34 cellular contexts compared by ENCODE assay signal in the genomic region with DNA sequence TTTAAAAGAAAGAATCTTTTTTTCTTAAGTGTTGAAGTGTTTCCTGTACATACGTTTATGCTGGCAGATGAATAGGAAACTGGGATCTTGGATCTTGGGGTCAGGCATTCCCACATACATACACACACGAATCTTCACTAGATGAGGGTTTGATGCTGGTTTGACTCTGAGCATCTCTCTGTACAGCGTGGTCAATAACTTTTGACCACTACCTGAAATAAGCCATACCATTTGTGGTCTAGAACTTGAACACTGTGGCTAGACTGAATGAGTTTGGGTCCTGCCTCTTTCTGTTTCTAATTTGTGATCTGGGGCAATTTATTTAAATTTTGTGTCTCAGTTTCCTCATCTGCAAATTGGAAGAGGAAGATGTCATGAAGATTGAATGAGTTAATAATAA.
"Had no signal": no experiment of that assay in that cellular context is flagged by ENCODE, and none has a peak within 500 bp of the region (broad histone marks: within the 10 kb centered on the region; RNA-seq: fewer than 3 reads in every experiment).

No MANE protein-coding gene starts in this region.

- H3K36me3 ChIP-seq: ascending aorta, cardiac muscle cell had no signal

- H3K27me3 ChIP-seq: ascending aorta, cardiac muscle cell had no signal

- H3K27me3 Mint-ChIP-seq: activated B cell treated with CpG ODN at 0.5 μM for 24 hours; activated CD4-positive, alpha-beta memory T cell treated with anti-CD3 and anti-CD28 coated beads, Interleukin-2, amount 10 ng/mL, durations not matched to agents 7 days and 5 days; activated CD4-positive, alpha-beta T cell treated with anti-CD3 and anti-CD28 coated beads, Interleukin-2, amount 10 ng/mL, durations not matched to agents 24 days and 14 days; activated CD8-positive, alpha-beta memory T cell treated with anti-CD3 and anti-CD28 coated beads, Interleukin-2, amount 10 ng/mL, durations not matched to agents 7 days and 5 days; activated naive CD4-positive, alpha-beta T cell treated with anti-CD3 and anti-CD28 coated beads, Interleukin-2, amount 10 ng/mL, durations not matched to agents 7 days and 5 days; activated naive CD4-positive, alpha-beta T cell treated with anti-CD3 and anti-CD28 coated beads, Interleukin-2, amount 50 U/mL, for 24 hours; activated naive CD8-positive, alpha-beta T cell; activated naive CD8-positive, alpha-beta T cell treated with anti-CD3 and anti-CD28 coated beads, Interleukin-2, amount 10 ng/mL, durations not matched to agents 7 days and 5 days; activated naive CD8-positive, alpha-beta T cell treated with anti-CD3 and anti-CD28 coated beads, Interleukin-2, amount 50 U/mL, for 24 hours; activated T-cell treated with anti-CD3 and anti-CD28 coated beads, Interleukin-2, amount 50 U/mL, for 24 hours; brain; central memory CD8-positive, alpha-beta T cell had no signal

- H3K27ac Mint-ChIP-seq: activated B cell treated with CpG ODN at 0.5 μM for 24 hours; activated CD4-positive, alpha-beta memory T cell treated with anti-CD3 and anti-CD28 coated beads, Interleukin-2, amount 10 ng/mL, durations not matched to agents 7 days and 5 days; activated CD4-positive, alpha-beta T cell treated with anti-CD3 and anti-CD28 coated beads, Interleukin-2, amount 10 ng/mL, durations not matched to agents 24 days and 14 days; activated CD8-positive, alpha-beta memory T cell treated with anti-CD3 and anti-CD28 coated beads, Interleukin-2, amount 10 ng/mL, durations not matched to agents 7 days and 5 days; activated CD8-positive, alpha-beta T cell treated with anti-CD3 and anti-CD28 coated beads, Interleukin-2, amount 10 ng/mL, durations not matched to agents 7 days and 5 days; activated naive CD4-positive, alpha-beta T cell treated with anti-CD3 and anti-CD28 coated beads, Interleukin-2, amount 10 ng/mL, durations not matched to agents 7 days and 5 days; activated naive CD4-positive, alpha-beta T cell treated with anti-CD3 and anti-CD28 coated beads, Interleukin-2, amount 50 U/mL, for 24 hours; activated naive CD8-positive, alpha-beta T cell; activated naive CD8-positive, alpha-beta T cell treated with anti-CD3 and anti-CD28 coated beads, Interleukin-2, amount 10 ng/mL, durations not matched to agents 7 days and 5 days; activated naive CD8-positive, alpha-beta T cell treated with anti-CD3 and anti-CD28 coated beads, Interleukin-2, amount 50 U/mL, for 24 hours; activated T-cell treated with anti-CD3 and anti-CD28 coated beads, Interleukin-2, amount 50 U/mL, for 24 hours; activated T-helper 2 cell treated with anti-CD3 and anti-CD28 coated beads, Interferon-gamma antibody, Interleukin-2, Interleukin-4, amounts not matched to agents 10 μg/mL and 5 μg/mL and 100 μg/mL, durations not matched to agents 14 hours and 24 hours and 36 hours; brain; T-helper 1 cell treated with Interleukin-12 subunit alpha and Interleukin-12 subunit beta and Interleukin-4 antibody, amounts not matched to agents 30 μg/mL and 1 μg/mL, for 36 hours; T-helper 2 cell treated with Interferon-gamma antibody and Interleukin-4, amounts not matched to agents 5 μg/mL and 100 μg/mL, for 36 hours had no signal

- ATAC-seq: activated CD8-positive, alpha-beta memory T cell treated with anti-CD3 and anti-CD28 coated beads, Interleukin-2, amount 10 ng/mL, durations not matched to agents 7 days and 5 days; activated CD8-positive, alpha-beta T cell treated with anti-CD3 and anti-CD28 coated beads, Interleukin-2, amount 10 ng/mL, durations not matched to agents 7 days and 5 days; activated naive CD8-positive, alpha-beta T cell treated with anti-CD3 and anti-CD28 coated beads, Interleukin-2, amount 50 U/mL, for 24 hours had no signal

- H3K27ac ChIP-seq: ascending aorta, cardiac muscle cell, VCaP had no signal

- H3K4me1 ChIP-seq: ascending aorta had no signal

- DNase-seq: activated B cell treated with CpG ODN at 0.5 μM for 24 hours; activated CD4-positive, alpha-beta memory T cell treated with anti-CD3 and anti-CD28 coated beads, Interleukin-2, amount 10 ng/mL, durations not matched to agents 7 days and 5 days; activated CD4-positive, alpha-beta T cell treated with anti-CD3 and anti-CD28 coated beads for 4 hours; activated CD4-positive, alpha-beta T cell treated with anti-CD3 and anti-CD28 coated beads, Interleukin-2, amount 10 ng/mL, durations not matched to agents 24 days and 14 days; activated CD4-positive, alpha-beta T cell treated with anti-CD3 and anti-CD28 coated beads, Interleukin-2, amount 50 U/mL, for 48 hours; activated CD4-positive, CD25-positive, alpha-beta regulatory T cell treated with anti-CD3 and anti-CD28 coated beads, Interleukin-2, amount 50 U/mL, for 72 hours; activated CD8-positive, alpha-beta memory T cell treated with anti-CD3 and anti-CD28 coated beads for 24 hours; activated CD8-positive, alpha-beta memory T cell treated with anti-CD3 and anti-CD28 coated beads, Interleukin-2, amount 10 ng/mL, durations not matched to agents 7 days and 5 days; activated CD8-positive, alpha-beta memory T cell treated with anti-CD3 and anti-CD28 coated beads, Interleukin-2, amount 50 U/mL, for 48 hours; activated CD8-positive, alpha-beta T cell treated with anti-CD3 and anti-CD28 coated beads, Interleukin-2, amount 10 ng/mL, durations not matched to agents 7 days and 5 days; activated effector memory CD4-positive, alpha-beta T cell treated with Interleukin-2 at 50 U/mL for 16 hours; activated gamma-delta T cell; activated naive CD4-positive, alpha-beta T cell treated with anti-CD3 and anti-CD28 coated beads, Interleukin-2, amount 10 ng/mL, durations not matched to agents 7 days and 5 days; activated naive CD4-positive, alpha-beta T cell treated with Interleukin-2 at 50 U/mL for 16 hours; activated naive CD8-positive, alpha-beta T cell treated with anti-CD3 and anti-CD28 coated beads, Interleukin-2, amount 10 ng/mL, durations not matched to agents 7 days and 5 days; activated naive CD8-positive, alpha-beta T cell treated with anti-CD3 and anti-CD28 coated beads, Interleukin-2, amount 50 U/mL, for 24 hours; activated T-cell treated with anti-CD3 and anti-CD28 coated beads, Interleukin-2, amount 50 U/mL, for 24 hours; activated T-cell treated with anti-CD3 and anti-CD28 coated beads, Interleukin-2, amount 50 U/mL, for 48 hours; amygdala; anterior cingulate cortex; caudate nucleus; T-helper 1 cell; T-helper 2 cell; T-helper 9 cell had no signal

- H3K4me3 Mint-ChIP-seq: activated B cell treated with CpG ODN at 0.5 μM for 24 hours; activated CD4-positive, alpha-beta memory T cell treated with anti-CD3 and anti-CD28 coated beads, Interleukin-2, amount 10 ng/mL, durations not matched to agents 7 days and 5 days; activated CD4-positive, alpha-beta T cell treated with anti-CD3 and anti-CD28 coated beads, Interleukin-2, amount 10 ng/mL, durations not matched to agents 24 days and 14 days; activated CD8-positive, alpha-beta memory T cell treated with anti-CD3 and anti-CD28 coated beads, Interleukin-2, amount 10 ng/mL, durations not matched to agents 7 days and 5 days; activated CD8-positive, alpha-beta T cell treated with anti-CD3 and anti-CD28 coated beads, Interleukin-2, amount 10 ng/mL, durations not matched to agents 7 days and 5 days; activated naive CD4-positive, alpha-beta T cell treated with anti-CD3 and anti-CD28 coated beads, Interleukin-2, amount 10 ng/mL, durations not matched to agents 7 days and 5 days; activated naive CD4-positive, alpha-beta T cell treated with anti-CD3 and anti-CD28 coated beads, Interleukin-2, amount 50 U/mL, for 24 hours; activated naive CD8-positive, alpha-beta T cell; activated naive CD8-positive, alpha-beta T cell treated with anti-CD3 and anti-CD28 coated beads, Interleukin-2, amount 10 ng/mL, durations not matched to agents 7 days and 5 days; activated naive CD8-positive, alpha-beta T cell treated with anti-CD3 and anti-CD28 coated beads, Interleukin-2, amount 50 U/mL, for 24 hours; activated T-cell treated with anti-CD3 and anti-CD28 coated beads, Interleukin-2, amount 50 U/mL, for 24 hours; brain; central memory CD8-positive, alpha-beta T cell; T-helper 1 cell treated with Interleukin-12 subunit alpha and Interleukin-12 subunit beta and Interleukin-4 antibody, amounts not matched to agents 30 μg/mL and 1 μg/mL, for 36 hours; T-helper 2 cell treated with Interferon-gamma antibody and Interleukin-4, amounts not matched to agents 5 μg/mL and 100 μg/mL, for 36 hours had no signal

- H3K4me3 ChIP-seq: ascending aorta, cardiac muscle cell had no signal

- H3K4me1 Mint-ChIP-seq: activated B cell treated with CpG ODN at 0.5 μM for 24 hours; activated CD4-positive, alpha-beta memory T cell treated with anti-CD3 and anti-CD28 coated beads, Interleukin-2, amount 10 ng/mL, durations not matched to agents 7 days and 5 days; activated CD4-positive, alpha-beta T cell treated with anti-CD3 and anti-CD28 coated beads, Interleukin-2, amount 10 ng/mL, durations not matched to agents 24 days and 14 days; activated CD8-positive, alpha-beta memory T cell treated with anti-CD3 and anti-CD28 coated beads, Interleukin-2, amount 10 ng/mL, durations not matched to agents 7 days and 5 days; activated naive CD4-positive, alpha-beta T cell treated with anti-CD3 and anti-CD28 coated beads, Interleukin-2, amount 10 ng/mL, durations not matched to agents 7 days and 5 days; activated naive CD4-positive, alpha-beta T cell treated with anti-CD3 and anti-CD28 coated beads, Interleukin-2, amount 50 U/mL, for 24 hours; activated naive CD8-positive, alpha-beta T cell treated with anti-CD3 and anti-CD28 coated beads, Interleukin-2, amount 10 ng/mL, durations not matched to agents 7 days and 5 days; activated naive CD8-positive, alpha-beta T cell treated with anti-CD3 and anti-CD28 coated beads, Interleukin-2, amount 50 U/mL, for 24 hours; central memory CD8-positive, alpha-beta T cell had no signal

- H3K9me3 ChIP-seq: ascending aorta had no signal

- H3K9me3 Mint-ChIP-seq: activated CD4-positive, alpha-beta T cell treated with anti-CD3 and anti-CD28 coated beads, Interleukin-2, amount 10 ng/mL, durations not matched to agents 24 days and 14 days; activated naive CD8-positive, alpha-beta T cell treated with anti-CD3 and anti-CD28 coated beads, Interleukin-2, amount 10 ng/mL, durations not matched to agents 7 days and 5 days; activated T-helper 2 cell treated with anti-CD3 and anti-CD28 coated beads, Interferon-gamma antibody, Interleukin-2, Interleukin-4, amounts not matched to agents 10 μg/mL and 5 μg/mL and 100 μg/mL, durations not matched to agents 14 hours and 24 hours and 36 hours; T-helper 2 cell treated with Interferon-gamma antibody and Interleukin-4, amounts not matched to agents 5 μg/mL and 100 μg/mL, for 36 hours had no signal

- H3K36me3 Mint-ChIP-seq: activated CD8-positive, alpha-beta memory T cell treated with anti-CD3 and anti-CD28 coated beads, Interleukin-2, amount 10 ng/mL, durations not matched to agents 7 days and 5 days; activated naive CD4-positive, alpha-beta T cell treated with anti-CD3 and anti-CD28 coated beads, Interleukin-2, amount 10 ng/mL, durations not matched to agents 7 days and 5 days; activated naive CD4-positive, alpha-beta T cell treated with anti-CD3 and anti-CD28 coated beads, Interleukin-2, amount 50 U/mL, for 24 hours; activated naive CD8-positive, alpha-beta T cell; activated naive CD8-positive, alpha-beta T cell treated with anti-CD3 and anti-CD28 coated beads, Interleukin-2, amount 10 ng/mL, durations not matched to agents 7 days and 5 days; brain had no signal
